Comparison of ENCODE assay signal across 10 cellular contexts in genomic region chr1:227887697-227888403, GRCh38. TPM values are rescaled to one million over a fixed set of nuclear protein-coding genes. Genes with fewer than 3 reads are reported as not detected.
DNase-seq lines count a peak whose midpoint lies in the region; ATAC-seq, FAIRE-seq and TF ChIP-seq lines count a peak whose summit lies in the region.
"Had no signal": no experiment of that assay in that cellular context is flagged by ENCODE, and none has a peak within 500 bp of the region (broad histone marks: within the 10 kb centered on the region; RNA-seq: fewer than 3 reads in every experiment).

No MANE protein-coding gene starts in this region.

- H3K27ac ChIP-seq in right atrium auricular region: peak overlapping the region; percentile 82 to 90
- H3K27ac ChIP-seq: neutrophil had no signal

- no peaks in the 10 kb centered on the region for H3K27me3 Mint-ChIP-seq in activated T-helper 2 cell treated with anti-CD3 and anti-CD28 coated beads, Interferon-gamma antibody, Interleukin-2, Interleukin-4, amounts not matched to agents 10 μg/mL and 5 μg/mL and 100 μg/mL, durations not matched to agents 14 hours and 24 hours and 36 hours (ENCODE audit: low read depth)

- no peaks in the 10 kb centered on the region for H3K27me3 ChIP-seq in right atrium auricular region

- peak overlapping the region; percentile 44 to 56 for H3K4me3 ChIP-seq in right atrium auricular region
- H3K4me3 ChIP-seq: K562 had no signal

- no peaks in the 10 kb centered on the region for H3K36me3 ChIP-seq in right atrium auricular region
- H3K36me3 ChIP-seq: neutrophil had no signal

- no peak for ATAC-seq in GM18873 (IDR thresholded peaks at IDR 0.05; ENCODE audit: low FRiP score, unreplicated experiment)
- ATAC-seq: K562 had no signal

- intact Hi-C loops in activated T-helper 2 cell treated with anti-CD3 and anti-CD28 coated beads, Interferon-gamma antibody, Interleukin-2, Interleukin-4, amounts not matched to agents 10 μg/mL and 5 μg/mL and 100 μg/mL, durations not matched to agents 14 hours and 24 hours and 36 hours (cut with micrococcal nuclease): no loop called here

- peaks cover 5% of the 10 kb centered on the region for H3K4me1 Mint-ChIP-seq in activated T-helper 2 cell treated with anti-CD3 and anti-CD28 coated beads, Interferon-gamma antibody, Interleukin-2, Interleukin-4, amounts not matched to agents 10 μg/mL and 5 μg/mL and 100 μg/mL, durations not matched to agents 14 hours and 24 hours and 36 hours (ENCODE audit: low read depth)

- peak overlapping the region; percentile 26 for H3K4me3 Mint-ChIP-seq in activated T-helper 2 cell treated with anti-CD3 and anti-CD28 coated beads, Interferon-gamma antibody, Interleukin-2, Interleukin-4, amounts not matched to agents 10 μg/mL and 5 μg/mL and 100 μg/mL, durations not matched to agents 14 hours and 24 hours and 36 hours (ENCODE audit: low read depth)

- H3K9me3 ChIP-seq in right atrium auricular region: no peaks in the 10 kb centered on the region
- H3K9me3 ChIP-seq: neutrophil had no signal

- peak; percentile 70 for DNase-seq in ELF-1 (ENCODE audit: low read depth, low spot score)
- no peak for DNase-seq in activated T-helper 2 cell treated with anti-CD3 and anti-CD28 coated beads, Interferon-gamma antibody, Interleukin-2, Interleukin-4, amounts not matched to agents 10 μg/mL and 5 μg/mL and 100 μg/mL, durations not matched to agents 14 hours and 24 hours and 36 hours (ENCODE audit: low spot score)
- DNase-seq in right atrium auricular region (ENCODE audit: low spot score): peak; percentile 85
- DNase-seq in retina: peak; percentile 85
- no peak for DNase-seq in D721Med (ENCODE audit: insufficient read length, low spot score)
- no peak for DNase-seq in amniotic stem cell (lab: John Stamatoyannopoulos, UW)
- no peak for DNase-seq in KG1 (lab: John Stamatoyannopoulos, UW)

- no peak for TF ChIP-seq CTCF in right atrium auricular region (IDR thresholded peaks at IDR 0.05)
- TF ChIP-seq CTCF in D721Med (IDR thresholded peaks at IDR 0.05; ENCODE audit: insufficient read depth, missing control alignments): no peak

- no peak for FAIRE-seq in D721Med (lab: Jason Lieb, UNC)
- FAIRE-seq: K562 had no signal

- H3K27ac Mint-ChIP-seq in activated T-helper 2 cell treated with anti-CD3 and anti-CD28 coated beads, Interferon-gamma antibody, Interleukin-2, Interleukin-4, amounts not matched to agents 10 μg/mL and 5 μg/mL and 100 μg/mL, durations not matched to agents 14 hours and 24 hours and 36 hours: no peak overlapping the region

- H3K9me3 Mint-ChIP-seq in activated T-helper 2 cell treated with anti-CD3 and anti-CD28 coated beads, Interferon-gamma antibody, Interleukin-2, Interleukin-4, amounts not matched to agents 10 μg/mL and 5 μg/mL and 100 μg/mL, durations not matched to agents 14 hours and 24 hours and 36 hours: no peaks in the 10 kb centered on the region

- H3K4me1 ChIP-seq in right atrium auricular region: peaks cover 0 to 27% of the 10 kb centered on the region in 2 donors

- no peaks in the 10 kb centered on the region for H3K36me3 Mint-ChIP-seq in activated T-helper 2 cell treated with anti-CD3 and anti-CD28 coated beads, Interferon-gamma antibody, Interleukin-2, Interleukin-4, amounts not matched to agents 10 μg/mL and 5 μg/mL and 100 μg/mL, durations not matched to agents 14 hours and 24 hours and 36 hours (ENCODE audit: low read depth)

RNA-seq across cellular contexts. Expression of gene WNT9A, which starts 59.9 kb away (rescaled TPM):
- 0.05 TPM in 1 of 2 replicates, not detected in the other for total RNA-seq in activated T-helper 2 cell treated with anti-CD3 and anti-CD28 coated beads, Interferon-gamma antibody, Interleukin-2, Interleukin-4, amounts not matched to agents 10 μg/mL and 5 μg/mL and 100 μg/mL, durations not matched to agents 14 hours and 24 hours and 36 hours
- 1 to 10 TPM in 1 of 2 donors, under 1 TPM in 1; 0.78 to 2.2 TPM for total RNA-seq in right atrium auricular region

Comparison
In these comparisons a context has a peak if more than half of its experiments do, and no peak if none do; other contexts are left out.
1. DNase-seq: peak in ELF-1 (single experiment), right atrium auricular region (single experiment) and retina (single experiment); none in activated T-helper 2 cell treated with anti-CD3 and anti-CD28 coated beads, Interferon-gamma antibody, Interleukin-2, Interleukin-4, amounts not matched to agents 10 μg/mL and 5 μg/mL and 100 μg/mL, durations not matched to agents 14 hours and 24 hours and 36 hours (single experiment), D721Med (single experiment), amniotic stem cell (single experiment) and KG1 (single experiment).